Comparison of ENCODE assay signal across 22 cellular contexts in the genomic region with DNA sequence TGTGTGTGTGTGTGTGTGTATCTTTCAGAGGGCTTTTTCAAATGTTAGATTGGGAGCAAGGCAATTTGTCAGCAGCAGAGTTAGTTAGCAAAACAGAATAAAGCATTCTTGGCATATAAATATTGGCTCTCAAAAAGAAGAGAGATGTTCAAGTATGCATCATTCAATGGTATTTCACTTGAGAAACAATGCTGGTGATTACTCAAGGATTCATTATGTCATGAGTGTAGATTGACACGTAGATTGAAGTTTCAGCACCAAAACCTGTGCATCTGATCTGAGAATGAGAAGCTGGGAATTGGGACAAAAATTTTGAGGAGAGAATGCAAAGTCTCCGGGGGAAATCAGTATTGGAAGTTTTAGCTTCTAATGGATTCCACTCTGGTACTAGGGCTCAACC.
"Had no signal": no experiment of that assay in that cellular context is flagged by ENCODE, and none has a peak within 500 bp of the region (broad histone marks: within the 10 kb centered on the region; RNA-seq: fewer than 3 reads in every experiment).

No MANE protein-coding gene starts in this region.

- DNase-seq: activated CD4-positive, alpha-beta T cell treated with anti-CD3 and anti-CD28 coated beads, Interleukin-2, amount 10 ng/mL, durations not matched to agents 7 days and 5 days; activated CD4-positive, CD25-positive, alpha-beta regulatory T cell treated with anti-CD3 and anti-CD28 coated beads, Interleukin-2, amount 50 U/mL, for 72 hours; activated gamma-delta T cell treated with Interleukin-2 at 50 U/mL for 16 hours; activated T-cell treated with anti-CD3 and anti-CD28 coated beads, Interleukin-2, amount 50 U/mL, for 1 hour; adrenal gland; cortex of kidney; endodermal cell; gastrocnemius medialis; head of caudate nucleus; hypothalamus; left ventricle myocardium inferior; natural killer cell; stimulated activated CD4-positive, alpha-beta T cell treated with anti-CD3 and anti-CD28 coated beads, Interleukin-15, amount 100 ng/mL, for 24 hours; stomach; WERI-Rb-1 had no signal

- ATAC-seq: activated naive CD4-positive, alpha-beta T cell treated with anti-CD3 and anti-CD28 coated beads, Interleukin-2, amount 50 U/mL, for 72 hours; gastrocnemius medialis; natural killer cell; sciatic nerve; stimulated activated memory B cell treated with anti-CD40 and anti-IgM and Interleukin-4, amounts not matched to agents 10 μg/mL and 1 μg/mL and 100 μg/mL, for 72 hours had no signal

- H3K4me3 ChIP-seq: adrenal gland, cardiac muscle cell, gastrocnemius medialis, left ventricle myocardium inferior, smooth muscle cell, stomach, suprapubic skin, tibial nerve had no signal
